ENCODE assay signal across 29 cellular contexts in the genomic region with DNA sequence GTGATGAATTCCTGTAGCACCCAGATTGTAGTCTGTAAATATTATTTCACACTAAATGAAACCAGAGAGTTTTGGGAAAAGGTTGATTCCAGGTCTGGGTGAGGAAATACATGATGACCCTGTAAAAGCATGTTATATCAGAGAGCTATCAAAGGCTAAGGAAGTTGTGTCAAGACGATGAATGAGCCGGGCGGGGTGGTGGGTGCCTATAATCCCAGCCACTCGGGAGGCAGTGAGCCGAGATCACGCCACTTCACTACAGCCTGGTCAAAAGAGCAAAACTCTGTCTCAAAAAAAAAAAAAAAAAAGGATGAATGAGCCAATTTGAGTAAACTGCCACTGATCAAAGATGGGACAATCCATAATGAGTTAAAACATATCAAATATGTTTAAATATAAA.
"Had no signal": no experiment of that assay in that cellular context is flagged by ENCODE, and none has a peak within 500 bp of the region (broad histone marks: within the 10 kb centered on the region; RNA-seq: fewer than 3 reads in every experiment).

No MANE protein-coding gene starts in this region.

- ATAC-seq: body of pancreas; gastroesophageal sphincter; stimulated activated naive CD8-positive, alpha-beta T cell treated with anti-CD3 and anti-CD28 coated beads, Interleukin-15, Interleukin-2, amounts not matched to agents 100 U/mL and 50 U/mL, for 24 hours had no signal

- H3K4me1 Mint-ChIP-seq: nephron had no signal

- H3K36me3 ChIP-seq: uterus had no signal

- H3K9me3 Mint-ChIP-seq: activated CD4-positive, alpha-beta memory T cell treated with anti-CD3 and anti-CD28 coated beads for 36 hours; activated CD4-positive, alpha-beta T cell treated with anti-CD3 and anti-CD28 coated beads, Interleukin-2, amount 10 ng/mL, durations not matched to agents 24 days and 14 days; activated T-helper 17 cell treated with anti-CD3 and anti-CD28 coated beads, Interleukin-2, amount 50 U/mL, for 72 hours; nephron; type B pancreatic cell had no signal

- H3K27ac Mint-ChIP-seq: nephron, type B pancreatic cell had no signal

- H3K27me3 ChIP-seq: body of pancreas, cardiac muscle cell, dorsolateral prefrontal cortex, gastroesophageal sphincter, left lung, testis, uterus had no signal

- H3K27me3 Mint-ChIP-seq: activated CD4-positive, alpha-beta memory T cell treated with anti-CD3 and anti-CD28 coated beads for 36 hours; activated CD4-positive, alpha-beta T cell treated with anti-CD3 and anti-CD28 coated beads, Interleukin-2, amount 10 ng/mL, durations not matched to agents 24 days and 14 days; activated T-helper 17 cell treated with anti-CD3 and anti-CD28 coated beads, Interleukin-2, amount 50 U/mL, for 72 hours; type B pancreatic cell had no signal

- DNase-seq: activated CD4-positive, alpha-beta memory T cell treated with anti-CD3 and anti-CD28 coated beads for 36 hours; activated CD4-positive, alpha-beta T cell treated with anti-CD3 and anti-CD28 coated beads, Interleukin-2, amount 10 ng/mL, durations not matched to agents 24 days and 14 days; activated CD4-positive, CD25-positive, alpha-beta regulatory T cell treated with anti-CD3 and anti-CD28 coated beads, Interleukin-2, amount 50 U/mL, for 72 hours; activated CD8-positive, alpha-beta memory T cell treated with anti-CD3 and anti-CD28 coated beads, Interleukin-2, amount 50 U/mL, for 4 hours; activated gamma-delta T cell treated with Interleukin-2 at 50 U/mL for 16 hours; activated T-cell treated with anti-CD3 and anti-CD28 coated beads, Interleukin-2, amount 50 U/mL, for 1 hour; aorta; body of pancreas; cerebellar nuclear complex; dorsolateral prefrontal cortex; effector memory CD4-positive, alpha-beta T cell; erythroblast; head of caudate nucleus; left lung; lower lobe of right lung; mesenchymal stem cell; posterior cingulate gyrus; right cardiac atrium; stimulated activated CD4-positive, alpha-beta T cell treated with anti-CD3 and anti-CD28 coated beads, Interleukin-2, amount 100 ng/mL, for 48 hours; stimulated activated naive CD8-positive, alpha-beta T cell treated with anti-CD3 and anti-CD28 coated beads, Interleukin-15, Interleukin-2, amounts not matched to agents 100 U/mL and 50 U/mL, for 24 hours; T-helper 2 cell; testis; uterus had no signal

- H3K4me1 ChIP-seq: testis had no signal

- H3K4me3 Mint-ChIP-seq: activated CD4-positive, alpha-beta memory T cell treated with anti-CD3 and anti-CD28 coated beads for 36 hours; activated CD4-positive, alpha-beta T cell treated with anti-CD3 and anti-CD28 coated beads, Interleukin-2, amount 10 ng/mL, durations not matched to agents 24 days and 14 days; activated T-helper 17 cell treated with anti-CD3 and anti-CD28 coated beads, Interleukin-2, amount 50 U/mL, for 72 hours; nephron; type B pancreatic cell had no signal

- H3K9me3 ChIP-seq: body of pancreas, gastroesophageal sphincter, left lung, lower lobe of right lung, testis, uterus had no signal

- H3K27ac ChIP-seq: body of pancreas, coronary artery, dorsolateral prefrontal cortex, gastroesophageal sphincter, left lung, lower lobe of right lung, testis, uterus had no signal

- H3K4me3 ChIP-seq: body of pancreas, cardiac muscle cell, coronary artery, dorsolateral prefrontal cortex, gastroesophageal sphincter, left lung, lower lobe of right lung, testis, uterus had no signal
